Comparison of ENCODE assay signal across 19 cellular contexts in the genomic region with DNA sequence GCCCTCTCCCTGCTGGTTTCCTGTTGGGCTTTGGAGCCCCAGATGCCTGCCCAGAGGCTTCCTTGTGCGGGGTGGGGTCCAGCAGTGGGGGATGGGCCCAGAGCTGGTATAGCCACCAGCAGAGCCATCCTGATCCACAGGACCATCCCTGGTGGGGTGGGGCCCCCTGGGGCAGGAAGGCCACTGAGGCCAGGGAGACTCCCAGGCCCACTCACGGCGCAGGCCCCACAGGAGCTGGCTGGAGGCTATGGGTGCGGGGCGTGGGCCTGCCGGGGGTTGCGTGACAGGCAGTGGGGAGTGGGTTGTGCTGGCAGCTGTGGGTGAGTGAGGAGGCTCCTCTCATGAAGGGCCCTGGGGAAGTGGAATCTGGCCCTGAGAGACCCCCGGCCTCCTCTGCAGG. TPM values are rescaled to one million over a fixed set of nuclear protein-coding genes. Genes with fewer than 3 reads are reported as not detected.
"Had no signal": no experiment of that assay in that cellular context is flagged by ENCODE, and none has a peak within 500 bp of the region (broad histone marks: within the 10 kb centered on the region; RNA-seq: fewer than 3 reads in every experiment).

No MANE protein-coding gene starts in this region.

- H3K27ac ChIP-seq: epithelial cell of prostate, neutrophil, pancreas, psoas muscle, thoracic aorta, uterus had no signal

- ATAC-seq: activated CD4-positive, alpha-beta T cell treated with anti-CD3 and anti-CD28 coated beads for 36 hours; left colon; mucosa of descending colon had no signal

- H3K9me3 Mint-ChIP-seq: activated T-helper 1 cell treated with anti-CD3 and anti-CD28 coated beads, Interleukin-12 subunit alpha, Interleukin-12 subunit beta, Interleukin-2, Interleukin-4 antibody, amounts not matched to agents 30 ng/mL and 10 ng/mL and 1 ng/mL, durations not matched to agents 14 hours and 24 hours and 36 hours; natural killer cell treated with Interleukin-12 subunit alpha and Interleukin-12 subunit beta and Interleukin-15 and Interleukin-18, amount 100 ng/mL, for 72 hours had no signal

- H3K27ac Mint-ChIP-seq: activated CD4-positive, alpha-beta T cell treated with anti-CD3 and anti-CD28 coated beads for 36 hours; activated T-helper 1 cell treated with anti-CD3 and anti-CD28 coated beads, Interleukin-12 subunit alpha, Interleukin-12 subunit beta, Interleukin-2, Interleukin-4 antibody, amounts not matched to agents 30 ng/mL and 10 ng/mL and 1 ng/mL, durations not matched to agents 14 hours and 24 hours and 36 hours; natural killer cell treated with Interleukin-12 subunit alpha and Interleukin-12 subunit beta and Interleukin-15 and Interleukin-18, amount 100 ng/mL, for 72 hours had no signal

- H3K4me1 ChIP-seq: psoas muscle had no signal

- H3K4me1 Mint-ChIP-seq: activated CD4-positive, alpha-beta T cell treated with anti-CD3 and anti-CD28 coated beads for 36 hours had no signal

- H3K27me3 Mint-ChIP-seq: activated CD4-positive, alpha-beta T cell treated with anti-CD3 and anti-CD28 coated beads for 36 hours had no signal

- H3K36me3 ChIP-seq: neutrophil, pancreas, thoracic aorta, uterus had no signal

- H3K36me3 Mint-ChIP-seq: natural killer cell treated with Interleukin-12 subunit alpha and Interleukin-12 subunit beta and Interleukin-15 and Interleukin-18, amount 100 ng/mL, for 72 hours had no signal

- H3K4me3 Mint-ChIP-seq: activated CD4-positive, alpha-beta T cell treated with anti-CD3 and anti-CD28 coated beads for 36 hours; activated T-helper 1 cell treated with anti-CD3 and anti-CD28 coated beads, Interleukin-12 subunit alpha, Interleukin-12 subunit beta, Interleukin-2, Interleukin-4 antibody, amounts not matched to agents 30 ng/mL and 10 ng/mL and 1 ng/mL, durations not matched to agents 14 hours and 24 hours and 36 hours; natural killer cell treated with Interleukin-12 subunit alpha and Interleukin-12 subunit beta and Interleukin-15 and Interleukin-18, amount 100 ng/mL, for 72 hours had no signal

- H3K9me3 ChIP-seq: mucosa of descending colon, neutrophil, pancreas, psoas muscle, thoracic aorta, uterus had no signal

- H3K27me3 ChIP-seq: pancreas, uterus had no signal

- DNase-seq: activated CD4-positive, alpha-beta T cell treated with anti-CD3 and anti-CD28 coated beads for 36 hours; activated CD4-positive, CD25-positive, alpha-beta regulatory T cell; activated CD8-positive, alpha-beta memory T cell treated with anti-CD3 and anti-CD28 coated beads for 24 hours; activated gamma-delta T cell treated with Interleukin-2 at 50 U/mL for 16 hours; activated naive CD4-positive, alpha-beta T cell treated with anti-CD3 and anti-CD28 coated beads, Interleukin-2, amount 50 U/mL, for 16 hours; amniotic stem cell; caudate nucleus; left colon; psoas muscle; stimulated activated naive CD4-positive, alpha-beta T cell treated with Interleukin-2 at 50 U/mL for 16 hours; uterus had no signal

- H3K4me3 ChIP-seq: mucosa of descending colon, pancreas, psoas muscle, thoracic aorta, uterus had no signal

RNA-seq across cellular contexts. Expression of gene LRRC3, which starts 5.7 kb away (rescaled TPM):
- total RNA-seq: myocyte had no signal
